In the genomic region with DNA sequence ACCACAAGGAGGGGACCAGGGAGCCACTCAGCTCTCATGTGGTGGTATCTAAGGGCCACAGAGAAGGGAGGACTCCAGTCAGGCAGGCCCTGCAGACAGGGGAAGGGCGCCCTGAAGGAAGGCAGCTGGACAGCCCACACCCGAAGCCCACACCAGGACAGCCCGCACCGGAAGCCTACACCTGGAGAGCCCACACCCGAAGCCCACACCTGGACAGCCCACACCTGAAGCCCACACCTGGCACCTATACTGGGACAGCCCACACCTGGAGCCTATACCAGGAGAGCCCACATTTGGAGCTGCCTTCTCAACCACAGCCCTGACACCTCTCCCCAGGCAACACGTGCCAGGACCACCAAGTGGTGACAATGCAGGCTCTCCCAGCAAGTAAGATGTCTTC, we compare ENCODE assay signal across 20 cellular contexts.
"Had no signal": no experiment of that assay in that cellular context is flagged by ENCODE, and none has a peak within 500 bp of the region (broad histone marks: within the 10 kb centered on the region; RNA-seq: fewer than 3 reads in every experiment).

No MANE protein-coding gene starts in this region.

- DNase-seq: Karpas-422, KG1, MG63, NCI-H1092, NCI-H1105 treated with DMSO at 0.1 percent for 48 hours, NCI-H1417 treated with DMSO at 0.1 percent for 48 hours, NCI-H146, NCI-H1694 treated with DMSO at 0.1 percent for 48 hours, NCI-H1930, NCI-H2081, NCI-H2107, NCI-H2227 treated with DMSO at 0.1 percent for 48 hours, NCI-H524 treated with DMSO at 0.1 percent for 48 hours, NCI-H69, NCI-H774, SHP77 treated with DMSO at 0.1 percent for 48 hours, SJCRH30 had no signal

- H3K27ac ChIP-seq: HL-60, SJCRH30 had no signal

- H3K27me3 ChIP-seq: MG63, SJCRH30 had no signal

- H3K4me3 ChIP-seq: MG63, SJCRH30 had no signal

- H3K4me1 ChIP-seq: SJCRH30 had no signal

- ATAC-seq: Right ventricle myocardium inferior, SK-N-SH treated with all-trans-retinoic acid at 6 μM for 48 hours had no signal

- H3K9me3 ChIP-seq: MG63, SJCRH30 had no signal
